ENCODE assay signal across 20 cellular contexts in the genomic region with DNA sequence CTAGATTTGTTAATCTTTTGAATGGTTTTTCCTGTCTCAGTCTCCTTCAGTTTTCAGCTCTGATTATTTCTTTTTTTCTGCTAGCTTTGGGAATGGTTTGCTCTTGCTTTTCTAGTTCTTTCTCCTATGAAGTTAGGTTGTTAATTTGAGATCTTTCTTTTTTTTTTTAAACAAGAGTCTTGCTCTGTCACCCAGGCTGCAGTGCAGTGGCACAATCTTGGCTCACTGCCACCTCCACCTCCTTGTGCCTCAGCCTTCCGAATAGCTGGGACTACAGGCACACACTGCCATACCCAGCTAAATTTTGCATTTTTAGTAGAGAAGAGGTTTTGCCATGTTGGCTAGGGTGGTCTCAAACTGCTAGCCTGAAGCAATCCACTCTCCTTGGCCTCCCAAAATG.
"Had no signal": no experiment of that assay in that cellular context is flagged by ENCODE, and none has a peak within 500 bp of the region (broad histone marks: within the 10 kb centered on the region; RNA-seq: fewer than 3 reads in every experiment).

No MANE protein-coding gene starts in this region.

- H3K27ac ChIP-seq: epithelial cell of prostate, heart right ventricle, lower lobe of right lung, prostate gland, right atrium auricular region, SK-N-MC, stomach, suprapubic skin, transverse colon, WERI-Rb-1 had no signal

- H3K4me3 ChIP-seq: gastroesophageal sphincter, heart right ventricle, lower lobe of right lung, prostate gland, right atrium auricular region, SK-N-MC, stomach, suprapubic skin, transverse colon had no signal

- H3K36me3 ChIP-seq: prostate gland had no signal

- H3K27me3 Mint-ChIP-seq: activated naive CD8-positive, alpha-beta T cell treated with anti-CD3 and anti-CD28 coated beads, Interleukin-2, amount 50 U/mL, for 24 hours; naive thymus-derived CD8-positive, alpha-beta T cell had no signal

- H3K9me3 ChIP-seq: gastroesophageal sphincter, heart right ventricle, lower lobe of right lung, prostate gland, right atrium auricular region, stomach, suprapubic skin, transverse colon had no signal

- DNase-seq: activated CD4-positive, alpha-beta T cell treated with anti-CD3 and anti-CD28 coated beads for 1 hour; activated CD8-positive, alpha-beta memory T cell treated with anti-CD3 and anti-CD28 coated beads for 24 hours; activated gamma-delta T cell; activated naive CD4-positive, alpha-beta T cell treated with anti-CD3 and anti-CD28 coated beads, Interleukin-2, amount 50 U/mL, for 16 hours; activated naive CD8-positive, alpha-beta T cell treated with anti-CD3 and anti-CD28 coated beads, Interleukin-2, amount 50 U/mL, for 24 hours; islet precursor cell; left colon; lower lobe of right lung; naive thymus-derived CD8-positive, alpha-beta T cell; stimulated activated CD4-positive, alpha-beta T cell treated with anti-CD3 and anti-CD28 coated beads, Interleukin-1b, Interleukin-23, amount 100 ng/mL, for 48 hours; stomach; transverse colon; WERI-Rb-1 had no signal

- ATAC-seq: activated naive CD8-positive, alpha-beta T cell treated with anti-CD3 and anti-CD28 coated beads, Interleukin-2, amount 50 U/mL, for 24 hours; gastroesophageal sphincter; heart right ventricle; left colon; lower lobe of right lung; naive thymus-derived CD8-positive, alpha-beta T cell had no signal

- H3K9me3 Mint-ChIP-seq: activated naive CD8-positive, alpha-beta T cell treated with anti-CD3 and anti-CD28 coated beads, Interleukin-2, amount 50 U/mL, for 24 hours; naive thymus-derived CD8-positive, alpha-beta T cell had no signal

- H3K4me1 Mint-ChIP-seq: activated naive CD8-positive, alpha-beta T cell treated with anti-CD3 and anti-CD28 coated beads, Interleukin-2, amount 50 U/mL, for 24 hours had no signal

- H3K4me1 ChIP-seq: lower lobe of right lung, prostate gland, stomach, suprapubic skin, transverse colon had no signal

- H3K27me3 ChIP-seq: gastroesophageal sphincter, heart right ventricle, right atrium auricular region, stomach, suprapubic skin, transverse colon had no signal

- H3K4me3 Mint-ChIP-seq: activated naive CD8-positive, alpha-beta T cell treated with anti-CD3 and anti-CD28 coated beads, Interleukin-2, amount 50 U/mL, for 24 hours; naive thymus-derived CD8-positive, alpha-beta T cell had no signal

- H3K27ac Mint-ChIP-seq: activated naive CD8-positive, alpha-beta T cell treated with anti-CD3 and anti-CD28 coated beads, Interleukin-2, amount 50 U/mL, for 24 hours had no signal
